In the genomic region with DNA sequence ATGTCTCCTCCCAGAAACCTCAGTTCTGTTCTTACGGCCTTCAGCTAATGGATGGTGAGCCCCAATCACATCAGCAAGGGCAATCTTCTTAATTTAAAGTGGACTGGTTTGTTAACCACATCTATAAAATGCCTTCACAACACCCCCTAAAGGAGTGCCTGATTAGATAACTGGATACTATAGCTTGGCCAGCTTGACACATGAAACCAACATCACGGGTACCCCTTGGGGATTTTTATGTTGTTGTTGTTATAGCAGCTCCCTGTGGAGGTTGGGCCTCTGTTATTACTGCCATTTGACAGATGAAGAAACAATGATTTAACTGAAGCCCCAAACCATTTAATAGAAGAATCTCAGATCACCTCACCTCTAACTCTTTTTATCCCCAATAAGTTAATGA, we compare ENCODE assay signal across 1 cellular context.
TF ChIP-seq lines count a peak whose summit lies in the region.

No MANE protein-coding gene starts in this region.

TF ChIP-seq in HEK293, 187 proteins besides CTCF, POLR2A, EP300 and RAD21 (continued from another document):
- TF ChIP-seq ZNF2 (tag by site-specific recombination; IDR thresholded peaks at IDR 0.05) (0 out of 2 replicates have a peak, but pooled peaks have one; percentile 22), ZFP41 (tag by site-specific recombination; IDR thresholded peaks at IDR 0.05; ENCODE audit: borderline replicate concordance) (no peak), ZNF664 (tag by site-specific recombination; IDR thresholded peaks at IDR 0.05) (peak; percentile 87), ZFHX2 (tag by site-specific recombination; conservative IDR thresholded peaks at IDR 0.05) (no peak), ZBTB1 (tag by site-specific recombination; IDR thresholded peaks at IDR 0.05) (no peak), ZNF629 (tag by site-specific recombination; IDR thresholded peaks at IDR 0.05) (no peak), ZNF324 (tag by site-specific recombination; IDR thresholded peaks at IDR 0.05) (no peak), ZNF266 (tag by site-specific recombination; IDR thresholded peaks at IDR 0.05; ENCODE audit: low read depth) (no peak), ZNF416 (tag by site-specific recombination; IDR thresholded peaks at IDR 0.05) (no peak), ZNF311 (tag by site-specific recombination; IDR thresholded peaks at IDR 0.05; ENCODE audit: borderline replicate concordance) (no peak), MZF1 (tag by site-specific recombination; IDR thresholded peaks at IDR 0.05; ENCODE audit: borderline replicate concordance) (peak; percentile 97)
- TF ChIP-seq, protein P1, sequence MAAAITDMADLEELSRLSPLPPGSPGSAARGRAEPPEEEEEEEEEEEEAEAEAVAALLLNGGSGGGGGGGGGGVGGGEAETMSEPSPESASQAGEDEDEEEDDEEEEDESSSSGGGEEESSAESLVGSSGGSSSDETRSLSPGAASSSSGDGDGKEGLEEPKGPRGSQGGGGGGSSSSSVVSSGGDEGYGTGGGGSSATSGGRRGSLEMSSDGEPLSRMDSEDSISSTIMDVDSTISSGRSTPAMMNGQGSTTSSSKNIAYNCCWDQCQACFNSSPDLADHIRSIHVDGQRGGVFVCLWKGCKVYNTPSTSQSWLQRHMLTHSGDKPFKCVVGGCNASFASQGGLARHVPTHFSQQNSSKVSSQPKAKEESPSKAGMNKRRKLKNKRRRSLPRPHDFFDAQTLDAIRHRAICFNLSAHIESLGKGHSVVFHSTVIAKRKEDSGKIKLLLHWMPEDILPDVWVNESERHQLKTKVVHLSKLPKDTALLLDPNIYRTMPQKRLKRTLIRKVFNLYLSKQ (tag by site-specific recombination; IDR thresholded peaks at IDR 0.05; ENCODE audit: borderline replicate concordance): no peak
- TF ChIP-seq, protein P2, sequence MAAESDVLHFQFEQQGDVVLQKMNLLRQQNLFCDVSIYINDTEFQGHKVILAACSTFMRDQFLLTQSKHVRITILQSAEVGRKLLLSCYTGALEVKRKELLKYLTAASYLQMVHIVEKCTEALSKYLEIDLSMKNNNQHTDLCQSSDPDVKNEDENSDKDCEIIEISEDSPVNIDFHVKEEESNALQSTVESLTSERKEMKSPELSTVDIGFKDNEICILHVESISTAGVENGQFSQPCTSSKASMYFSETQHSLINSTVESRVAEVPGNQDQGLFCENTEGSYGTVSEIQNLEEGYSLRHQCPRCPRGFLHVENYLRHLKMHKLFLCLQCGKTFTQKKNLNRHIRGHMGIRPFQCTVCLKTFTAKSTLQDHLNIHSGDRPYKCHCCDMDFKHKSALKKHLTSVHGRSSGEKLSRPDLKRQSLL (tag by site-specific recombination; IDR thresholded peaks at IDR 0.05): no peak
